In genomic region chr22:25552405-25552804, GRCh38 we compare ENCODE assay signal across 7 cellular contexts. TPM values are rescaled to one million over a fixed set of nuclear protein-coding genes. Genes with fewer than 3 reads are reported as not detected.
DNase-seq lines count a peak whose midpoint lies in the region; ATAC-seq and TF ChIP-seq lines count a peak whose summit lies in the region.
"Not testable (repeated sequence)": the region's sequence is repeated elsewhere in the genome, so short reads cannot be mapped to it uniquely, and the experiment has no call there.

No MANE protein-coding gene starts in this region.

- H3K4me1 ChIP-seq in RWPE2 (ENCODE audit: insufficient read depth, poor library complexity, severe bottlenecking) = not testable (repeated sequence)

- ATAC-seq in RWPE2 (ENCODE audit: low read depth) = peak; percentile 58; the same call in 2 of the 3 replicates

- H3K27ac ChIP-seq in RWPE2 (ENCODE audit: poor library complexity, severe bottlenecking) = not testable (repeated sequence)

- in situ Hi-C loops in Caki2 (cut with HindIII; ENCODE audit: low pct_unique_long_range_greater_than_20kb, low sequenced_read_pairs); astrocyte of the cerebellum (cut with HindIII; ENCODE audit: low sequenced_read_pairs): not testable (repeated sequence)

- H3K9me3 ChIP-seq in RWPE2 (ENCODE audit: severe bottlenecking) = not testable (repeated sequence)

- DNase-seq in Caki2 (ENCODE audit: low read depth) = peak; percentile 81
- peak; percentile 45 for DNase-seq in HS-27A (ENCODE audit: low read depth)
- DNase-seq in RWPE2 (ENCODE audit: low spot score) = not testable (repeated sequence)
- DNase-seq in astrocyte of the cerebellum (ENCODE audit: low read depth) = peak; percentile 65
- peak; percentile 20 for DNase-seq in choroid plexus epithelial cell (ENCODE audit: low read depth)
- DNase-seq in fibroblast of the aortic adventitia (ENCODE audit: low read depth) = peak; percentile 65
- DNase-seq in kidney tubule cell (ENCODE audit: low spot score) = peak; percentile 54

- H3K36me3 ChIP-seq in RWPE2 (ENCODE audit: low read depth) = not testable (repeated sequence)

- not testable (repeated sequence) for H3K4me3 ChIP-seq in RWPE2 (ENCODE audit: severe bottlenecking); astrocyte of the cerebellum (ENCODE audit: low read depth, low read length); choroid plexus epithelial cell (ENCODE audit: low read depth, low read length); fibroblast of the aortic adventitia (ENCODE audit: low read depth, low read length)

- not testable (repeated sequence) for TF ChIP-seq CTCF in RWPE2 (IDR thresholded peaks at IDR 0.05; ENCODE audit: poor library complexity, severe bottlenecking); astrocyte of the cerebellum (IDR thresholded peaks at IDR 0.05; ENCODE audit: low read depth, low read length, missing control alignments); choroid plexus epithelial cell (conservative IDR thresholded peaks at IDR 0.05; ENCODE audit: low read depth, low read length); fibroblast of the aortic adventitia (IDR thresholded peaks at IDR 0.05; ENCODE audit: insufficient read depth, low read length)

- H3K27me3 ChIP-seq in RWPE2 (ENCODE audit: insufficient read depth, poor library complexity, severe bottlenecking) = not testable (repeated sequence)

RNA-seq across cellular contexts. Expression of gene GRK3, which starts 12.1 kb away (rescaled TPM):
- 0.98 and 1.5 TPM in 2 replicates for total RNA-seq in Caki2 (2014; rRNA removed; shearing (Covaris generic); ENCODE audit: low replicate concordance)
- 1.3 and 1.6 TPM in 2 replicates for total RNA-seq in fibroblast of the aortic adventitia (ENCODE audit: low replicate concordance)
